21 cellular contexts compared by ENCODE assay signal in the genomic region with DNA sequence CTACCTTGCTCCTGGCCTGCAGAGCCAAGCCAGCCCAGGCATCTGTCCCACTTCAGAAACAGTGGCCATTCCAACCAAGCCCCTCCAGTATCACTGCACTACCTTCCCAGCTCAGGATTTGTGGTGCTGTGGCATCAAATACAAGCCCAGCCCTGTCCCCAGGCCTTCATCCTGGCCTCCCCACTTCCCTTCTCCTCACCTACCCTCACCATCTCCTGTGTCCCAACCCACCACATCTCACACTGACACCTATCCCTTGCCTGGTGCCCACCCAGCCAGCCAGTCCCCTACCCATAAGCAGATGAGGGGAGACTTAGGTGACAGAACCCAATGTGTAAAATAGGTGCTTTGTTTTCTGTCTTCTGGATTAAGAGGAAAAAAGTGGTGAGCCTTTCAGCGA.
"Had no signal": no experiment of that assay in that cellular context is flagged by ENCODE, and none has a peak within 500 bp of the region (broad histone marks: within the 10 kb centered on the region; RNA-seq: fewer than 3 reads in every experiment).

No MANE protein-coding gene starts in this region.

- DNase-seq: effector memory CD4-positive, alpha-beta T cell; gastrocnemius medialis; heart right ventricle; hypothalamus; left ventricle myocardium inferior; lower lobe of right lung; midbrain; nucleus accumbens; psoas muscle; retina; stimulated activated naive CD4-positive, alpha-beta T cell treated with Interleukin-2 at 50 U/mL for 16 hours; tibial artery had no signal

- H3K9me3 Mint-ChIP-seq: natural killer cell treated with Interleukin-12 subunit alpha and Interleukin-12 subunit beta and Interleukin-15 and Interleukin-18, amount 100 ng/mL, for 72 hours; neural progenitor cell had no signal

- H3K9me3 ChIP-seq: gastrocnemius medialis, lower lobe of right lung, pancreas, psoas muscle, tibial artery had no signal

- H3K27ac Mint-ChIP-seq: memory B cell; natural killer cell treated with Interleukin-12 subunit alpha and Interleukin-12 subunit beta and Interleukin-15 and Interleukin-18, amount 100 ng/mL, for 72 hours; neural progenitor cell had no signal

- H3K36me3 ChIP-seq: esophagus muscularis mucosa, gastrocnemius medialis, heart right ventricle, left ventricle myocardium inferior, lower lobe of right lung, neural progenitor cell, pancreas, tibial artery had no signal

- H3K4me1 ChIP-seq: gastrocnemius medialis, heart right ventricle, left ventricle myocardium inferior, lower lobe of right lung, pancreas, psoas muscle, tibial artery had no signal

- H3K4me3 Mint-ChIP-seq: central memory CD8-positive, alpha-beta T cell; memory B cell; natural killer cell treated with Interleukin-12 subunit alpha and Interleukin-12 subunit beta and Interleukin-15 and Interleukin-18, amount 100 ng/mL, for 72 hours; neural progenitor cell had no signal

- H3K4me1 Mint-ChIP-seq: neural progenitor cell had no signal

- H3K27me3 ChIP-seq: neural progenitor cell, pancreas had no signal

- H3K27me3 Mint-ChIP-seq: central memory CD8-positive, alpha-beta T cell had no signal

- H3K27ac ChIP-seq: epithelial cell of prostate, esophagus muscularis mucosa, gastrocnemius medialis, heart right ventricle, left ventricle myocardium inferior, lower lobe of right lung, neural progenitor cell, pancreas, psoas muscle, skin epidermis, tibial artery had no signal

- H3K4me3 ChIP-seq: esophagus muscularis mucosa, gastrocnemius medialis, heart right ventricle, left ventricle myocardium inferior, lower lobe of right lung, neural progenitor cell, pancreas, psoas muscle, skin epidermis, tibial artery had no signal

- ATAC-seq: gastrocnemius medialis; heart right ventricle; lower lobe of right lung; natural killer cell treated with Interleukin-12 subunit alpha and Interleukin-12 subunit beta and Interleukin-15 and Interleukin-18, amount 100 ng/mL, for 72 hours; pancreas; psoas muscle; sciatic nerve had no signal
